In the genomic region with DNA sequence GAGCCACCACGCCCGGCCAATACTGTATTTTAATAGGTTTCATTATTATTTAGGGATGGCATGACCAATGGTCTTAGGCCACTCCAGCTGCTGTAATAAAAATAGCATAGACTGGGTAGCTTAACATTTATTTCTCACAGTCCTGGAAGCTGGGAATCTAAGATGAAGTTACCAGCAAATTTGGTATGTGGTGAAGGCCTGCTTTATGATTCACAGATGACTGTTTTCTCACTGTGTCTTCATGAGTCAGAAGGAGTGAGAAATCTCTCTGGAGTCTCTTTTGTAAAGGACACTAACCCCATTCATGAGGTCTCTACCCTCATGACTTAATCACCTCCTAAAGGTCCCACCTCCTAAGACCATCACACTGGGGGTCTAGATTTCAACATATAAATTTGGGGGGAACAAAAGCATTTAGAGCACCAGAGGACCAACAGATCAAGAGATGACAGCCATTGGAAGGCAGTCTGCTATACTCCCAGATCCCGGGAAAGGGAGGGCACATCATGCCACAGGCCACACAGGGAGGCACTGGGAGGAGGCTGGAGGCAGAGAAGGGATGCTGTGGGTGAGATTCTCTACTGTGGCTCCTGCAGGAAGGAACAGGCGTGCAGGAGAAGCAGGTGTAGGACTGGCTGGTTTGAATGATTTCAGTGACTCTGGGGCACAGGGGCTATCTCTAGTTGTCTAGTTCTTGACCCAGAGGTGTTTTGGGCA, we compare ENCODE assay signal across 15 cellular contexts.
DNase-seq lines count a peak whose midpoint lies in the region; ATAC-seq and TF ChIP-seq lines count a peak whose summit lies in the region.
"Had no signal": no experiment of that assay in that cellular context is flagged by ENCODE, and none has a peak within 500 bp of the region (broad histone marks: within the 10 kb centered on the region; RNA-seq: fewer than 3 reads in every experiment).

No MANE protein-coding gene starts in this region.

- no peak for TF ChIP-seq CTCF in epithelial cell of esophagus (IDR thresholded peaks at IDR 0.05; ENCODE audit: insufficient read depth, low read depth, low read length, missing control alignments)

- no peak for ATAC-seq in HG03520 (IDR thresholded peaks at IDR 0.05; ENCODE audit: unreplicated experiment)
- no peak for ATAC-seq in HG03460 (IDR thresholded peaks at IDR 0.05; ENCODE audit: unreplicated experiment)
- no peak for ATAC-seq in GM19397 (IDR thresholded peaks at IDR 0.05; ENCODE audit: unreplicated experiment)
- ATAC-seq: body of pancreas; CD8-positive, alpha-beta T cell; stimulated activated naive B cell treated with anti-CD40 and anti-IgM and Interleukin-4, amounts not matched to agents 10 μg/mL and 1 μg/mL and 100 μg/mL, for 72 hours had no signal

- DNase-seq in Daoy (ENCODE audit: low read depth) (peak; percentile 50), NCI-H226 (peak; percentile 82), epithelial cell of esophagus (ENCODE audit: low read depth) (peak; percentile 74), non-pigmented ciliary epithelial cell (ENCODE audit: low read depth) (peak; percentile 76), cerebellum (ENCODE audit: low spot score) (no peak)
- DNase-seq: activated CD8-positive, alpha-beta memory T cell treated with anti-CD3 and anti-CD28 coated beads, Interleukin-2, amount 50 U/mL, for 48 hours; body of pancreas; CD8-positive, alpha-beta T cell; NCI-H187; NCI-H748 treated with DMSO at 0.1 percent for 48 hours; stimulated activated CD4-positive, alpha-beta T cell treated with anti-CD3 and anti-CD28 coated beads, Interleukin-4, amount 100 ng/mL, for 1 hour; stimulated activated naive B cell treated with anti-CD40 and anti-IgM and Interleukin-4, amounts not matched to agents 10 μg/mL and 1 μg/mL and 100 μg/mL, for 72 hours had no signal

- H3K4me3 ChIP-seq in epithelial cell of esophagus (ENCODE audit: low read length), result no peak overlapping the region
- H3K4me3 ChIP-seq: body of pancreas had no signal
